In the genomic region with DNA sequence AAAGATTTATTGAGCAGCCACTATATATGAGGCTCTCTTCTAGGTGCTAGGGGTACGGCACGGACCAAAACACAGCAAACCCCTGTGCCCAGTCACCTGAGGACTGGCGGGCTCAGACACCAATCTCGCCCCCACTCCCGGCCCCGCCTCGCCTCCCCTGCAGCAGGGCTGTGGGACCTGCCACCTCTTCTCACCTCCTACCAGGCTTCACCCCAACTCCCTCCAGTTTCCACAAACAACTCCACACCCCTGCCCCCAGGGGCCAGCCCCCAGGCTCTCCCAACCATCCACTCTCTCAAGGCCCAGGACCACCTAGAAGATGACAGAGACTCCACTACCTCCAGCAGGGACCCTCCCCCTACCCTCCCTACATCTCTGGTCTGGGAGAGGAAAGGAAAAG, we compare ENCODE assay signal across 16 cellular contexts. TPM values are rescaled to one million over a fixed set of nuclear protein-coding genes. Genes with fewer than 3 reads are reported as not detected.
DNase-seq lines count a peak whose midpoint lies in the region; ATAC-seq and TF ChIP-seq lines count a peak whose summit lies in the region.
"Had no signal": no experiment of that assay in that cellular context is flagged by ENCODE, and none has a peak within 500 bp of the region (broad histone marks: within the 10 kb centered on the region; RNA-seq: fewer than 3 reads in every experiment).

No MANE protein-coding gene starts in this region.

- H3K4me3 Mint-ChIP-seq in naive B cell = peak overlapping the region; percentile 74 to 99 (median 84)

- H3K27me3 Mint-ChIP-seq in naive B cell = no peaks in the 10 kb centered on the region

- H3K9me3 Mint-ChIP-seq in naive B cell = no peaks in the 10 kb centered on the region

- no peaks in the 10 kb centered on the region for H3K27me3 ChIP-seq in upper lobe of right lung
- H3K27me3 ChIP-seq: foreskin keratinocyte had no signal

- H3K4me3 ChIP-seq in upper lobe of right lung = no peak overlapping the region

- DNase-seq in Right ventricle myocardium superior = peak; percentile 35
- DNase-seq in left cardiac atrium = no peak
- DNase-seq in caudate nucleus (lab: John Stamatoyannopoulos, UW) = no peak
- DNase-seq in naive B cell = no peak
- DNase-seq in upper lobe of right lung = peak; percentile 37
- no peak for DNase-seq in T1000 (lab: John Stamatoyannopoulos, UW)
- DNase-seq in DMS 273 (lab: John Stamatoyannopoulos, UW; ENCODE audit: unreplicated experiment) = no peak
- DNase-seq: activated gamma-delta T cell treated with Interleukin-2 at 50 U/mL for 16 hours, foreskin keratinocyte, KG1, NCI-H2227 treated with DMSO at 0.1 percent for 48 hours had no signal

- peak overlapping the region; percentile 81 to 94 (median 90) for H3K27ac Mint-ChIP-seq in naive B cell

- no peaks in the 10 kb centered on the region for H3K36me3 ChIP-seq in upper lobe of right lung

- no peaks in the 10 kb centered on the region for H3K9me3 ChIP-seq in upper lobe of right lung

- ATAC-seq in Right ventricle myocardium superior (ENCODE audit: poor library complexity) (no peak), left cardiac atrium (no peak), naive B cell (ENCODE audit: low read depth in 2 of 2) (no peak), upper lobe of right lung (no peak), GM21360 (IDR thresholded peaks at IDR 0.05; ENCODE audit: unreplicated experiment) (no peak)
- ATAC-seq: foreskin keratinocyte, SK-N-SH treated with all-trans-retinoic acid at 6 μM for 48 hours had no signal

- intact Hi-C loops in Right ventricle myocardium superior (cut with DNase I) = no loop called here
- intact Hi-C loops in left cardiac atrium (cut with DNase I) = no loop called here
- intact Hi-C loops in upper lobe of right lung (cut with DNase I) = no loop called here

- H3K27ac ChIP-seq in caudate nucleus (ENCODE audit: low read depth, low read length) (peak overlapping the region; percentile 99), upper lobe of right lung (no peak overlapping the region)
- H3K27ac ChIP-seq: foreskin keratinocyte had no signal

- no peak for TF ChIP-seq CTCF in upper lobe of right lung (IDR thresholded peaks at IDR 0.05)

- peaks cover 62% of the 10 kb centered on the region for H3K4me1 ChIP-seq in upper lobe of right lung
- H3K4me1 ChIP-seq: foreskin keratinocyte had no signal

- no peaks in the 10 kb centered on the region for H3K36me3 Mint-ChIP-seq in naive B cell

- peaks cover 68 to 93% (median 88%) of the 10 kb centered on the region in 3 donors for H3K4me1 Mint-ChIP-seq in naive B cell

RNA-seq across cellular contexts. Expression of gene TFEB, which starts 6.5 kb away (rescaled TPM):
- total RNA-seq in Right ventricle myocardium superior (40.7 TPM), left cardiac atrium (10 to 100 TPM; 33.3 to 34.6 TPM), upper lobe of right lung (40.3 TPM)
- 100 to 1,000 TPM in 1 of 6 donors, 10 to 100 TPM in 5; 52.3 to 145 (median 72.6) TPM for polyA plus RNA-seq in naive B cell (ENCODE audit: low read depth in 6 of 6)

RNA-seq across cellular contexts. Expression of gene PGC, which starts 18.2 kb away (rescaled TPM):
- total RNA-seq in Right ventricle myocardium superior (not detected), left cardiac atrium (not detected), upper lobe of right lung (1,050 TPM)
- polyA plus RNA-seq in naive B cell (ENCODE audit: low read depth in 6 of 6) = not detected
- total RNA-seq: A673, foreskin keratinocyte, pulmonary artery endothelial cell, ureter had no signal
- polyA plus RNA-seq: foreskin keratinocyte had no signal

RNA-seq across cellular contexts. Expression of gene FRS3, which starts 50.7 kb away (rescaled TPM):
- total RNA-seq in Right ventricle myocardium superior = 4.8 TPM
- total RNA-seq in left cardiac atrium = 1 to 10 TPM; 4.0 to 5.2 TPM
- 1 to 10 TPM in 5 of 6 donors, not detected in 1; 1.5 to 3.3 (median 1.8) TPM for polyA plus RNA-seq in naive B cell (ENCODE audit: low read depth in 6 of 6)
- total RNA-seq in upper lobe of right lung = 8.5 TPM

RNA-seq across cellular contexts. Expression of gene PRICKLE4, which starts 51.6 kb away (rescaled TPM):
- 4.0 TPM for total RNA-seq in Right ventricle myocardium superior
- 1 to 10 TPM; 2.1 to 3.1 TPM for total RNA-seq in left cardiac atrium
- polyA plus RNA-seq in naive B cell (ENCODE audit: low read depth in 6 of 6) = not detected
- 14.2 TPM for total RNA-seq in upper lobe of right lung
- total RNA-seq: A673 had no signal

RNA-seq across cellular contexts. Expression of gene TOMM6, which starts 58.5 kb away (rescaled TPM):
- total RNA-seq in Right ventricle myocardium superior (218 TPM), left cardiac atrium (100 to 1,000 TPM; 131 to 138 TPM), upper lobe of right lung (138 TPM)
- polyA plus RNA-seq in naive B cell (ENCODE audit: low read depth in 6 of 6) = 100 to 1,000 TPM; 366 to 456 (median 377) TPM

Comparison
In these comparisons a context has a peak if more than half of its experiments do, and no peak if none do; other contexts are left out.
1. DNase-seq: peak in Right ventricle myocardium superior (single experiment) and upper lobe of right lung (single experiment); none in left cardiac atrium (single experiment), caudate nucleus (0 of 61), naive B cell (single experiment), T1000 (single experiment) and DMS 273 (single experiment).
2. RNA of gene PGC, which starts 18.2 kb away (total RNA-seq): 1,050 TPM in upper lobe of right lung (single experiment); not detected in Right ventricle myocardium superior (single experiment) and not detected in left cardiac atrium; every median in the first group is over 1,000 times any median in the second.